Comparison of ENCODE assay signal across 12 cellular contexts in genomic region chr2:134451347-134451630, GRCh38.
A peak's percentile ranks its signal among the peaks of the same experiment; 100 is the strongest.
DNase-seq lines count a peak whose midpoint lies in the region; ATAC-seq and TF ChIP-seq lines count a peak whose summit lies in the region.
"Had no signal": no experiment of that assay in that cellular context is flagged by ENCODE, and none has a peak within 500 bp of the region (broad histone marks: within the 10 kb centered on the region; RNA-seq: fewer than 3 reads in every experiment).

No MANE protein-coding gene starts in this region.

- no peak for ATAC-seq in activated CD4-positive, alpha-beta T cell treated with anti-CD3 and anti-CD28 coated beads for 36 hours
- ATAC-seq in memory B cell (ENCODE audit: low read depth) (no peak), GM21360 (IDR thresholded peaks at IDR 0.05; ENCODE audit: unreplicated experiment) (no peak)

- no peak for TF ChIP-seq EP300 in SK-N-SH (IDR thresholded peaks at IDR 0.05; ENCODE audit: borderline replicate concordance in 1 of 2, low read depth in 1 of 2, low read length in 1 of 2)

- no peaks in the 10 kb centered on the region for H3K27me3 Mint-ChIP-seq in activated CD4-positive, alpha-beta T cell treated with anti-CD3 and anti-CD28 coated beads for 36 hours
- H3K27me3 Mint-ChIP-seq in brain (peaks cover 2% of the 10 kb centered on the region), memory B cell (no peaks in the 10 kb centered on the region), type B pancreatic cell (no peaks in the 10 kb centered on the region)

- peaks cover 0 to 12% of the 10 kb centered on the region in 2 experiments for H3K36me3 ChIP-seq in SK-N-SH (replicated peaks in 1 of 2; ENCODE audit: control insufficient read depth in 1 of 2, insufficient read depth in 2 of 2, low read length in 1 of 2)
- H3K36me3 ChIP-seq: MG63 had no signal

- H3K27ac Mint-ChIP-seq in activated CD4-positive, alpha-beta T cell treated with anti-CD3 and anti-CD28 coated beads for 36 hours = peak overlapping the region; percentile 29
- H3K27ac Mint-ChIP-seq in brain (peak overlapping the region in 4 of 5 experiments; percentile 2 to 87 (median 46)), memory B cell (peak overlapping the region; percentile 70), type B pancreatic cell (peak overlapping the region; percentile 65)

- intact Hi-C loops in activated CD4-positive, alpha-beta T cell treated with anti-CD3 and anti-CD28 coated beads for 36 hours (cut with DNase I, micrococcal nuclease) = loop anchor here (1.0 to 2.0 kb wide), 4 partner anchors 333 to 565 kb away; no protein-coding TSS in a partner anchor

- TF ChIP-seq CTCF in brain (conservative IDR thresholded peaks at IDR 0.05) (no peak), type B pancreatic cell (conservative IDR thresholded peaks at IDR 0.05) (no peak), SK-N-SH (IDR thresholded peaks at IDR 0.05) (no peak)

- H3K79me2 ChIP-seq in SK-N-SH (ENCODE audit: insufficient read depth) = no peaks in the 10 kb centered on the region

- no peak overlapping the region for H3K4me3 ChIP-seq in SK-N-SH (ENCODE audit: low read depth in 2 of 2, low read length in 1 of 2)
- H3K4me3 ChIP-seq: GM23248, MG63 had no signal

- no peak overlapping the region for H3K27ac ChIP-seq in SK-N-SH (ENCODE audit: low read depth in 2 of 2, low read length in 1 of 2)
- H3K27ac ChIP-seq: 22Rv1, GM23248 had no signal

- no peak overlapping the region for H3K4me3 Mint-ChIP-seq in activated CD4-positive, alpha-beta T cell treated with anti-CD3 and anti-CD28 coated beads for 36 hours
- H3K4me3 Mint-ChIP-seq in brain (no peak overlapping the region), memory B cell (no peak overlapping the region), type B pancreatic cell (no peak overlapping the region)

- H4K20me1 ChIP-seq in SK-N-SH (ENCODE audit: insufficient read depth) = no peaks in the 10 kb centered on the region

- H3K4me1 Mint-ChIP-seq in activated CD4-positive, alpha-beta T cell treated with anti-CD3 and anti-CD28 coated beads for 36 hours = no peaks in the 10 kb centered on the region
- H3K4me1 Mint-ChIP-seq in brain (peaks cover 39% of the 10 kb centered on the region), memory B cell (peaks cover 4% of the 10 kb centered on the region), type B pancreatic cell (ENCODE audit: unreplicated experiment) (peaks cover 18% of the 10 kb centered on the region)

- H3K9me3 ChIP-seq in SK-N-SH = no peaks in the 10 kb centered on the region
- H3K9me3 ChIP-seq: Caco-2, MG63 had no signal

- DNase-seq in activated CD4-positive, alpha-beta T cell treated with anti-CD3 and anti-CD28 coated beads for 36 hours = no peak
- DNase-seq in activated CD4-positive, alpha-beta T cell treated with anti-CD3 and anti-CD28 coated beads, Interleukin-2, amount 50 U/mL, for 48 hours = no peak
- no peak for DNase-seq in memory B cell (ENCODE audit: low spot score in 2 of 2)
- DNase-seq in type B pancreatic cell (ENCODE audit: extremely low spot score, unreplicated experiment) = no peak
- no peak for DNase-seq in NCI-H510A treated with DMSO at 0.1 percent for 48 hours (lab: John Stamatoyannopoulos, UW)
- DNase-seq in SK-N-SH = no peak

- no peak overlapping the region for H3K9ac ChIP-seq in SK-N-SH
- H3K9ac ChIP-seq: GM23248 had no signal

- WGBS in SK-N-SH (ENCODE audit: low lambda C conversion rate) = 50% methylated on average over 2 of the region's 2 CpGs

- CTCF ChIA-PET in activated CD4-positive, alpha-beta T cell treated with anti-CD3 and anti-CD28 coated beads for 36 hours (lab: Charles Lee) = interaction anchor here (0.5 to 2.4 kb wide), 25 partner anchors 9 to 1730 kb away, joined by 3 to 18 read pairs (median 4); no protein-coding TSS in a partner anchor
- CTCF ChIA-PET in SK-N-SH (lab: Yijun Ruan, JAX) = interaction anchor here (0.5 to 10.2 kb wide), 114 partner anchors 10 to 1036 kb away, joined by 3 to 111 read pairs (median 4); no protein-coding TSS in a partner anchor

- peaks cover 0 to 6% of the 10 kb centered on the region in 2 experiments; a peak in 1 of 4 replicates for H3K4me1 ChIP-seq in SK-N-SH (ENCODE audit: control insufficient read depth in 1 of 2, insufficient read depth in 2 of 2, low read depth in 1 of 2, low read length in 1 of 2)

- TF ChIP-seq RAD21 in SK-N-SH (IDR thresholded peaks at IDR 0.05; ENCODE audit: low read length) = no peak

- no peaks in the 10 kb centered on the region for H3K9me2 ChIP-seq in SK-N-SH

- H2AFZ ChIP-seq in SK-N-SH (ENCODE audit: low read depth) = no peak overlapping the region
- H2AFZ ChIP-seq: GM23248 had no signal

- no peaks in the 10 kb centered on the region for H3F3A ChIP-seq in SK-N-SH (replicated peaks; ENCODE audit: insufficient read depth)

- no peaks in the 10 kb centered on the region for H3K27me3 ChIP-seq in SK-N-SH (ENCODE audit: insufficient read depth)
- H3K27me3 ChIP-seq: MG63 had no signal

- POLR2A ChIA-PET in activated CD4-positive, alpha-beta T cell treated with anti-CD3 and anti-CD28 coated beads for 36 hours (lab: Charles Lee) = no interaction called here
- POLR2A ChIA-PET in SK-N-SH (lab: Yijun Ruan, JAX) = no interaction called here

- H3K9me3 Mint-ChIP-seq in activated CD4-positive, alpha-beta T cell treated with anti-CD3 and anti-CD28 coated beads for 36 hours (ENCODE audit: low read depth) = no peaks in the 10 kb centered on the region
- H3K9me3 Mint-ChIP-seq in brain = peaks cover 0 to 4% (median 0%) of the 10 kb centered on the region in 5 experiments
- H3K9me3 Mint-ChIP-seq in memory B cell = no peaks in the 10 kb centered on the region
- no peaks in the 10 kb centered on the region for H3K9me3 Mint-ChIP-seq in type B pancreatic cell

- H3K36me3 Mint-ChIP-seq in activated CD4-positive, alpha-beta T cell treated with anti-CD3 and anti-CD28 coated beads for 36 hours (ENCODE audit: low read depth) = peaks cover 7% of the 10 kb centered on the region
- peaks cover 31% of the 10 kb centered on the region for H3K36me3 Mint-ChIP-seq in brain
- H3K36me3 Mint-ChIP-seq in memory B cell = peaks cover 16% of the 10 kb centered on the region
- H3K36me3 Mint-ChIP-seq in type B pancreatic cell = peaks cover 4% of the 10 kb centered on the region

- H3K4me2 ChIP-seq in SK-N-SH = no peak overlapping the region

TF ChIP-seq in SK-N-SH, 30 proteins besides CTCF, POLR2A, EP300 and RAD21:
- TF ChIP-seq POLR2AphosphoS5 (IDR thresholded peaks at IDR 0.05; ENCODE audit: low read depth, low read length) (no peak), PBX3 (IDR thresholded peaks at IDR 0.05) (no peak), EZH2phosphoT487 (IDR thresholded peaks at IDR 0.05; ENCODE audit: borderline replicate concordance, low read depth) (no peak), USF2 (IDR thresholded peaks at IDR 0.05; ENCODE audit: borderline replicate concordance, low read depth, low read length) (no peak)
